In the genomic region with DNA sequence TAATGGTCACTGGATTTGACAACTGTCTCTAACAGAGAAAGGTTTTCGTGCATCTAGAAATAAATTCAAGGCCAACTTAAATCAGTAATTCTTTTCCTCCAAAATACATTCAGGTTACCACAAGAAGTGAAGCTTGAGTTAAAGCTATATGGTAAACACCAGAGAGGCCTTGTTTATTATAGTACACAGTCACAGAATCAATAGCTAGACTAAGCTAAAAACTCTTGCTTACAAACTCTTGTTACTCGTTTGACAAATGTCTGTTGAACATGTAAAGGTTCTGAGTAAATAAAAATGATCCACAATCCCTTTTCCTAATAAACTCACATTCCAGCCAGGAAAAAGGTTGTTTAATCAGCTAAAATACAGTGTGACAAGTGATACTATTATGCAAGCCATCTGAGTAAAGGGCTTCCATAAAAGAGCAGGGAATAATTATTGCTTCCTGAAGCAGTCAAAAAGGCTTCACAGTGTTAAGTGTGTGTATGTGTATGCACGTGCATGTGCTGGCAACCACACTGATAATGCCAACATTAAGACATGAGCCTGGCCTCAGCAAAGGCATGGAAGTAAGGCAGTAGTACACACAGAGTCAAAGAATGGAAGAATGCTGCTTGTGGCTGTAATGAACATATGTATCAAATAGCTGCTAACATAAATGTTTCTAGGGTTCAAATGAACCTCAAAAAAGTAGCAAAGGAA, we compare ENCODE assay signal across 20 cellular contexts. TPM values are rescaled to one million over a fixed set of nuclear protein-coding genes. Genes with fewer than 3 reads are reported as not detected.
DNase-seq lines count a peak whose midpoint lies in the region; ATAC-seq and TF ChIP-seq lines count a peak whose summit lies in the region.
"Had no signal": no experiment of that assay in that cellular context is flagged by ENCODE, and none has a peak within 500 bp of the region (broad histone marks: within the 10 kb centered on the region; RNA-seq: fewer than 3 reads in every experiment).

No MANE protein-coding gene starts in this region.

- H3K4me1 Mint-ChIP-seq in GM23338, result peaks cover 38% of the 10 kb centered on the region

- ATAC-seq in GM23338 (no peak), IMR-90 (ENCODE audit: low read depth) (no peak), body of pancreas (no peak), mucosa of descending colon (peak; percentile 62), HG03521 (IDR thresholded peaks at IDR 0.05; ENCODE audit: unreplicated experiment) (no peak)
- ATAC-seq: activated CD8-positive, alpha-beta memory T cell treated with anti-CD3 and anti-CD28 coated beads, Interleukin-2, amount 10 ng/mL, durations not matched to agents 7 days and 5 days; Panc1; T-cell had no signal

- peaks cover 5% of the 10 kb centered on the region for H3K27me3 Mint-ChIP-seq in GM23338 (ENCODE audit: insufficient read depth, low read depth, poor library complexity)
- H3K27me3 Mint-ChIP-seq: activated CD8-positive, alpha-beta memory T cell treated with anti-CD3 and anti-CD28 coated beads, Interleukin-2, amount 10 ng/mL, durations not matched to agents 7 days and 5 days; central memory CD8-positive, alpha-beta T cell; T-cell had no signal

- H4K20me1 ChIP-seq in GM23338 (replicated peaks; ENCODE audit: insufficient read depth) (peaks cover 5% of the 10 kb centered on the region; the same call in 1 of the 2 replicates), IMR-90 (ENCODE audit: insufficient read depth, low read length) (peaks cover 11% of the 10 kb centered on the region; the same call in 1 of the 2 replicates)

- dilution Hi-C loops in IMR-90 (cut with HindIII; ENCODE audit: low sequenced_read_pairs, unreplicated experiment), result no loop called here

- H3K27me3 ChIP-seq in GM23338 (ENCODE audit: insufficient read depth) (no peaks in the 10 kb centered on the region), IMR-90 (ENCODE audit: control insufficient read depth, insufficient read depth, low read length) (no peaks in the 10 kb centered on the region), body of pancreas (no peaks in the 10 kb centered on the region)
- H3K27me3 ChIP-seq: thyroid gland had no signal

- no peak overlapping the region for H2BK20ac ChIP-seq in IMR-90 (ENCODE audit: low read depth, low read length)

- TF ChIP-seq RAD21 in IMR-90 (IDR thresholded peaks at IDR 0.05; ENCODE audit: low read length), result no peak

- no peaks in the 10 kb centered on the region for H3F3A ChIP-seq in GM23338 (replicated peaks; ENCODE audit: low read depth)

- peaks cover 6% of the 10 kb centered on the region; the same call in 1 of the 2 replicates for H3K36me3 ChIP-seq in GM23338 (ENCODE audit: insufficient read depth)
- H3K36me3 ChIP-seq in IMR-90 (ENCODE audit: control insufficient read depth, insufficient read depth, low read length), result peaks cover 2% of the 10 kb centered on the region; the same call in 1 of the 2 replicates
- peaks cover 0 to 1% of the 10 kb centered on the region in 2 donors for H3K36me3 ChIP-seq in body of pancreas (replicated peaks in 1 of 2; ENCODE audit: insufficient read depth in 1 of 2, low read depth in 2 of 2)
- no peaks in the 10 kb centered on the region for H3K36me3 ChIP-seq in mucosa of descending colon (ENCODE audit: low read depth)
- H3K36me3 ChIP-seq: thyroid gland had no signal

- peaks cover 32% of the 10 kb centered on the region; the same call in 2 of the 3 replicates for H3K36me3 Mint-ChIP-seq in GM23338 (ENCODE audit: low read depth)

- CTCF ChIA-PET in IMR-90 (lab: Yijun Ruan, JAX), result interaction anchor here (1.0 to 1.6 kb wide), 2 partner anchors 11 to 75 kb away, joined by 3 to 6 read pairs; partner anchors contain the start of gene APBA1

- no CpG with 5 or more reads among the region's 3 CpGs for WGBS in IMR-90 (ENCODE audit: extremely low coverage in 2 of 2, insufficient read length in 1 of 2), 2 experiments
- 17 to 24% methylated on average over 3 of the region's 3 CpGs for WGBS in body of pancreas, 2 donors

- H2BK120ac ChIP-seq in IMR-90 (ENCODE audit: low read depth, low read length), result 0 out of 2 replicates have a peak overlapping the region, but pooled peaks have one; percentile 30

- H3K4ac ChIP-seq in IMR-90 (ENCODE audit: low read depth, low read length), result peak overlapping the region; percentile 73; the same call in 1 of the 2 replicates

- H4K8ac ChIP-seq in IMR-90 (ENCODE audit: low read depth in 2 of 2, low read length in 2 of 2), result peak overlapping the region in 1 of 2 experiments; percentile 27; a peak in 1 of 4 replicates

- H3K56ac ChIP-seq in IMR-90 (ENCODE audit: extremely low read depth, insufficient read depth, low read length), result no peak overlapping the region

- H3K14ac ChIP-seq in IMR-90 (replicated peaks; ENCODE audit: low read depth, low read length), result peak overlapping the region; percentile 46; the same call in 1 of the 2 replicates

- H3K9ac ChIP-seq in IMR-90 (ENCODE audit: low read depth, low read length), result no peak overlapping the region

- H3K4me1 ChIP-seq in GM23338 (ENCODE audit: insufficient read depth) (peaks cover 47% of the 10 kb centered on the region), IMR-90 (ENCODE audit: control insufficient read depth, insufficient read depth, low read length) (peaks cover 23% of the 10 kb centered on the region), body of pancreas (peaks cover 53% of the 10 kb centered on the region), mucosa of descending colon (ENCODE audit: low read depth) (peaks cover 4% of the 10 kb centered on the region)

- no peak overlapping the region for H3K4me2 ChIP-seq in GM23338
- no peak overlapping the region for H3K4me2 ChIP-seq in IMR-90 (ENCODE audit: low read depth, low read length)

- peaks cover 5% of the 10 kb centered on the region for H3K9me1 ChIP-seq in IMR-90 (ENCODE audit: insufficient read depth, low read length)

- TF ChIP-seq CTCF in GM23338 (conservative IDR thresholded peaks at IDR 0.05; ENCODE audit: low read depth in 2 of 2), result no peak
- no peak for TF ChIP-seq CTCF in IMR-90 (conservative IDR thresholded peaks at IDR 0.05; ENCODE audit: low read depth, low read length)
- no peak for TF ChIP-seq CTCF in body of pancreas (IDR thresholded peaks at IDR 0.05)
- no peak for TF ChIP-seq CTCF in mucosa of descending colon (IDR thresholded peaks at IDR 0.05)

- H3K18ac ChIP-seq in IMR-90 (ENCODE audit: low read depth, low read length), result no peak overlapping the region

- H2AK5ac ChIP-seq in IMR-90 (ENCODE audit: low read depth, low read length), result 0 out of 2 replicates have a peak overlapping the region, but pooled peaks have one; percentile 60

- H2BK5ac ChIP-seq in IMR-90 (ENCODE audit: low read depth, low read length, poor library complexity, severe bottlenecking), result peak overlapping the region; percentile 35

- no peak overlapping the region for H3K4me3 ChIP-seq in GM23338
- H3K4me3 ChIP-seq in IMR-90 (ENCODE audit: insufficient read depth, low read depth, low read length), result no peak overlapping the region
- no peak overlapping the region for H3K4me3 ChIP-seq in body of pancreas
- H3K4me3 ChIP-seq in mucosa of descending colon, result no peak overlapping the region
- H3K4me3 ChIP-seq: thyroid gland had no signal

- peaks cover 47 to 64% of the 10 kb centered on the region in 2 experiments for H3K79me1 ChIP-seq in IMR-90 (ENCODE audit: low read depth in 1 of 2, low read length in 2 of 2)

- TF ChIP-seq POLR2A in IMR-90 (IDR thresholded peaks at IDR 0.05; ENCODE audit: low read depth, low read length) (no peak), body of pancreas (IDR thresholded peaks at IDR 0.05) (no peak)

- H2AK9ac ChIP-seq in IMR-90 (replicated peaks; ENCODE audit: low read depth, low read length, poor library complexity), result no peak overlapping the region

- no peak overlapping the region for H2BK15ac ChIP-seq in IMR-90 (ENCODE audit: low read depth, low read length)

- H2AFZ ChIP-seq in GM23338, result no peak overlapping the region
- H2AFZ ChIP-seq in IMR-90 (replicated peaks; ENCODE audit: low read length, poor library complexity), result no peak overlapping the region

- BruUV-seq in IMR-90 (replicated peaks; lab: Mats Ljungman, UMichigan), result no TSS peak

- POLR2A ChIA-PET in IMR-90 (lab: Charles Lee; ENCODE audit: unreplicated experiment), result no interaction called here

- H3K27ac Mint-ChIP-seq in GM23338, result peak overlapping the region; percentile 92
- H3K27ac Mint-ChIP-seq: activated CD8-positive, alpha-beta memory T cell treated with anti-CD3 and anti-CD28 coated beads, Interleukin-2, amount 10 ng/mL, durations not matched to agents 7 days and 5 days; T-cell had no signal

- no peak overlapping the region for H4K5ac ChIP-seq in IMR-90 (ENCODE audit: low read depth, low read length)

- 0 out of 2 replicates have a peak overlapping the region, but pooled peaks have one; percentile 53 for H4K91ac ChIP-seq in IMR-90 (ENCODE audit: insufficient read depth, low read depth, low read length)

- no peak for DNase-seq in GM23338 (ENCODE audit: low spot score)
- DNase-seq in IMR-90, result no peak
- DNase-seq in body of pancreas, result no peak
- DNase-seq in mucosa of descending colon, result no peak
- no peak for DNase-seq in DMS53 (lab: John Stamatoyannopoulos, UW)
- no peak for DNase-seq in cerebellar nuclear complex (lab: John Stamatoyannopoulos, UW)
- DNase-seq: activated CD4-positive, alpha-beta T cell treated with anti-CD3 and anti-CD28 coated beads for 48 hours; activated CD8-positive, alpha-beta memory T cell treated with anti-CD3 and anti-CD28 coated beads, Interleukin-2, amount 10 ng/mL, durations not matched to agents 7 days and 5 days; activated naive CD4-positive, alpha-beta T cell treated with anti-CD3 and anti-CD28 coated beads, Interleukin-2, amount 50 U/mL, for 16 hours; islet precursor cell; MM.1S; NCI-H146; retina; stimulated activated CD4-positive, alpha-beta T cell treated with anti-CD3 and anti-CD28 coated beads, Interleukin-2, amount 100 ng/mL, for 48 hours; stimulated activated naive CD4-positive, alpha-beta T cell; T-cell; thyroid gland had no signal

- peak overlapping the region; percentile 48 for H3K27ac ChIP-seq in GM23338 (ENCODE audit: low read depth)
- peak overlapping the region; percentile 13; the same call in 1 of the 2 replicates for H3K27ac ChIP-seq in IMR-90 (ENCODE audit: insufficient read depth, low read length)
- H3K27ac ChIP-seq in body of pancreas, result peak overlapping the region; percentile 17 to 32 (median 30)
- H3K27ac ChIP-seq: thyroid gland had no signal

- no peak overlapping the region for H3K4me3 Mint-ChIP-seq in GM23338
- H3K4me3 Mint-ChIP-seq: activated CD8-positive, alpha-beta memory T cell treated with anti-CD3 and anti-CD28 coated beads, Interleukin-2, amount 10 ng/mL, durations not matched to agents 7 days and 5 days; central memory CD8-positive, alpha-beta T cell; T-cell had no signal

- H3K9me3 ChIP-seq in IMR-90 (ENCODE audit: control insufficient read depth, insufficient read depth, low read length), result no peaks in the 10 kb centered on the region
- no peaks in the 10 kb centered on the region for H3K9me3 ChIP-seq in body of pancreas
- H3K9me3 ChIP-seq in mucosa of descending colon, result no peaks in the 10 kb centered on the region
- H3K9me3 ChIP-seq: thyroid gland had no signal

- H3K23ac ChIP-seq in IMR-90 (ENCODE audit: low read depth, low read length), result no peak overlapping the region

- H3K9me2 ChIP-seq in GM23338 (ENCODE audit: insufficient read depth), result no peaks in the 10 kb centered on the region

- in situ Hi-C loops in IMR-90 (cut with MboI; ENCODE audit: low sequenced_read_pairs), result no loop called here

- intact Hi-C loops in IMR-90 (cut with micrococcal nuclease), result loop anchor here (5.0 to 10.0 kb wide), 4 partner anchors 128 to 478 kb away; no protein-coding TSS in a partner anchor
- intact Hi-C loops in body of pancreas (cut with DNase I), result no loop called here
- intact Hi-C loops in mucosa of descending colon (cut with DNase I, micrococcal nuclease), result loop anchor here in 1 of 2 donors (10.0 kb wide), 1 partner anchor 128 kb away; no protein-coding TSS in a partner anchor

- no peaks in the 10 kb centered on the region for H3K9me3 Mint-ChIP-seq in GM23338
- H3K9me3 Mint-ChIP-seq: central memory CD8-positive, alpha-beta T cell; T-cell had no signal

- peaks cover 100% of the 10 kb centered on the region for H3K79me2 ChIP-seq in GM23338 (replicated peaks; ENCODE audit: insufficient read depth)

RNA-seq across cellular contexts. Expression of gene PTAR1, which starts 12.8 kb away (rescaled TPM):
- 218 and 219 TPM in 2 replicates for total RNA-seq in GM23338 (2014; rRNA removed; shearing (Covaris generic))
- polyA plus RNA-seq in GM23338 (2016; fragmentation: Nextera tagmentation; extraction: Ambion mirVana) (32.1 and 35.2 TPM in 2 replicates), IMR-90 (2012; rRNA removed) (7.5 and 10.6 TPM in 2 replicates)
- total RNA-seq in IMR-90 (2012; rRNA removed) (110 and 115 TPM in 2 replicates), body of pancreas (10 to 100 TPM; 35.8 to 41.9 TPM), mucosa of descending colon (10 to 100 TPM; 63.0 to 71.5 (median 68.6) TPM)
- polyA plus RNA-seq in IMR-90 (2012; cell fraction: cytosol; rRNA removed), result 0.92 and 1.3 TPM in 2 replicates
- polyA plus RNA-seq in IMR-90 (2012; cell fraction: nucleus; rRNA removed; ENCODE audit: low replicate concordance), result 3.0 and 27.1 TPM in 2 replicates
